ENCODE assay signal across 1 cellular context in the genomic region with DNA sequence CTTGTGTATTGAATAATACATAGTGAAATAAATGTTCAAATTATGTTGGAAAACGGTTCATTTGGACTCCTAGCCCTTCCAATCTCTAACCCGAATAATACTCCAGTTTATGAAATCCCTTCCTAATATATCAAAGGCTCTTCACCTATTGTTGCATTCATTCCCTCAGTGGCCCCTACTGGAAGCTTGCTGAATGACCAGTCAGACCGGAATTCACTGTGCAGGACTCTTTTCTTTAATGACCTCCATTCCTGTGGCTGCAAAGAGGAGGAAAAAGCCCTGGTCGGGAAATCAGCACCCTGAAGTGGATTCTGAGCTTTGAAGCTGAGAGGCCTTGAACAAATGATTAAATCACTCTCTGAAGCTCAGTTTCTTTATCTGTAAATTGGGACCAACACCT.
TF ChIP-seq lines count a peak whose summit lies in the region.

No MANE protein-coding gene starts in this region.

TF ChIP-seq in GM23338, 12 proteins besides CTCF, POLR2A, EP300 and RAD21:
- TF ChIP-seq ZNF462 (CRISPR knock-in tag; IDR thresholded peaks at IDR 0.05) (no peak), POLR2AphosphoS5 (IDR thresholded peaks at IDR 0.05; ENCODE audit: low read depth) (no peak), CREB1 (CRISPR knock-in tag; IDR thresholded peaks at IDR 0.05; ENCODE audit: low read depth) (no peak), ETS1 (IDR thresholded peaks at IDR 0.05) (no peak), ZNF114 (CRISPR knock-in tag; IDR thresholded peaks at IDR 0.05) (no peak), EZH2phosphoT487 (IDR thresholded peaks at IDR 0.05; ENCODE audit: unreplicated experiment) (no peak), STAT1 (IDR thresholded peaks at IDR 0.05; ENCODE audit: unreplicated experiment) (no peak), EZH2 (IDR thresholded peaks at IDR 0.05; ENCODE audit: low read depth, unreplicated experiment) (no peak), ZNF331 (CRISPR knock-in tag; IDR thresholded peaks at IDR 0.05; ENCODE audit: low read depth) (no peak), REST (IDR thresholded peaks at IDR 0.05; ENCODE audit: unreplicated experiment) (no peak), NANOG (IDR thresholded peaks at IDR 0.05; ENCODE audit: borderline replicate concordance) (no peak)
